Comparison of ENCODE assay signal across 1 cellular context in genomic region chr12:92603741-92604432, GRCh38.
TF ChIP-seq lines count a peak whose summit lies in the region.

No MANE protein-coding gene starts in this region.

TF ChIP-seq in HCT116, 20 proteins besides CTCF, POLR2A, EP300 and RAD21 (continued from another document):
- TF ChIP-seq MAX (IDR thresholded peaks at IDR 0.05), result no peak
